Comparison of ENCODE assay signal across 27 cellular contexts in the genomic region with DNA sequence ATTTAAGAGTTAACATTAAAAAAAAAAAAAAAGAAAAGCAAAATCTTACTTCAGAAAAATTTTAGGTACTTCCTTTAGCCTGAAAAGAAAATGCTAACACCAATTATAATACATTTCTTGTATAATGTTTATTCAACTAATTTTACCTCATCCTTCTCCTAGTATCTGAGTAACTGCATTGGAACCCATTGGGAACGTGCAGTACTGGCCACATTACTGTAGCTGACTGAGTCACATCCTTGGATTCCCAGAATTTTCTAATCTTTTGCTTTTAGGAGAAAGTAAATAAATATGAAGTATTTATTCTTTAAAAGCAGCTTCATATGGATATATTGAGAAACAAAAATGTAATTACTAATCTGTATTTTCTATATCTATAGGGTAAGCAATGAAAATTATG.
"Had no signal": no experiment of that assay in that cellular context is flagged by ENCODE, and none has a peak within 500 bp of the region (broad histone marks: within the 10 kb centered on the region; RNA-seq: fewer than 3 reads in every experiment).

No MANE protein-coding gene starts in this region.

- H3K9me3 ChIP-seq: esophagus squamous epithelium, gastrocnemius medialis, left ventricle myocardium inferior, prostate gland, right lobe of liver, tibial artery, upper lobe of left lung, uterus had no signal

- H3K27me3 ChIP-seq: esophagus squamous epithelium, gastrocnemius medialis, heart right ventricle, right lobe of liver, spleen, tibial artery, upper lobe of left lung, uterus had no signal

- FAIRE-seq: keratinocyte had no signal

- H3K4me3 Mint-ChIP-seq: dendritic cell treated with granulocyte-macrophage colony-stimulating factor and Interleukin-4, amounts not matched to agents 40 ng/mL and 50 ng/mL, for 4 days; effector memory CD8-positive, alpha-beta T cell; naive B cell; nephron; stimulated activated memory B cell treated with anti-CD40 and anti-IgM and Interleukin-4, amounts not matched to agents 10 μg/mL and 1 μg/mL and 100 μg/mL, for 72 hours; stimulated activated naive CD8-positive, alpha-beta T cell treated with anti-CD3 and anti-CD28 coated beads, Interleukin-15, Interleukin-2, amounts not matched to agents 100 ng/mL and 50 ng/mL, for 24 hours had no signal

- H3K36me3 ChIP-seq: esophagus squamous epithelium, gastrocnemius medialis, heart right ventricle, left ventricle myocardium inferior, prostate gland, right lobe of liver, spleen, tibial artery, upper lobe of left lung, uterus had no signal

- H3K4me1 Mint-ChIP-seq: naive B cell; nephron; stimulated activated memory B cell treated with anti-CD40 and anti-IgM and Interleukin-4, amounts not matched to agents 10 μg/mL and 1 μg/mL and 100 μg/mL, for 72 hours had no signal

- H3K27ac ChIP-seq: epithelial cell of prostate, esophagus squamous epithelium, gastrocnemius medialis, heart right ventricle, left ventricle myocardium inferior, parathyroid adenoma, prostate gland, right lobe of liver, spleen, tibial artery, upper lobe of left lung, uterus had no signal

- H3K36me3 Mint-ChIP-seq: naive B cell; stimulated activated memory B cell treated with anti-CD40 and anti-IgM and Interleukin-4, amounts not matched to agents 10 μg/mL and 1 μg/mL and 100 μg/mL, for 72 hours had no signal

- DNase-seq: effector memory CD8-positive, alpha-beta T cell; esophagus squamous epithelium; gastrocnemius medialis; heart right ventricle; hypothalamus; left cardiac atrium; left ventricle myocardium inferior; mesenchymal stem cell; midbrain; naive B cell; right lobe of liver; spleen; stimulated activated CD4-positive, alpha-beta T cell treated with anti-CD3 and anti-CD28 coated beads, Interleukin-15, amount 100 ng/mL, for 24 hours; stimulated activated CD4-positive, alpha-beta T cell treated with anti-CD3 and anti-CD28 coated beads, Interleukin-1b, Interleukin-23, amount 100 ng/mL, for 48 hours; stimulated activated CD4-positive, alpha-beta T cell treated with anti-CD3 and anti-CD28 coated beads, Interleukin-4, amount 100 ng/mL, for 24 hours; tibial artery; upper lobe of left lung; uterus had no signal

- H3K4me1 ChIP-seq: esophagus squamous epithelium, gastrocnemius medialis, heart right ventricle, left ventricle myocardium inferior, parathyroid adenoma, prostate gland, right lobe of liver, spleen, tibial artery, upper lobe of left lung, uterus had no signal

- ATAC-seq: effector memory CD8-positive, alpha-beta T cell; gastrocnemius medialis; heart right ventricle; left cardiac atrium; right lobe of liver; stimulated activated memory B cell treated with anti-CD40 and anti-IgM and Interleukin-4, amounts not matched to agents 10 μg/mL and 1 μg/mL and 100 μg/mL, for 72 hours had no signal

- H3K4me3 ChIP-seq: esophagus squamous epithelium, gastrocnemius medialis, heart right ventricle, left ventricle myocardium inferior, lung, prostate gland, right lobe of liver, spleen, tibial artery, upper lobe of left lung, uterus had no signal

- H3K27ac Mint-ChIP-seq: dendritic cell treated with granulocyte-macrophage colony-stimulating factor and Interleukin-4, amounts not matched to agents 40 ng/mL and 50 ng/mL, for 4 days; effector memory CD8-positive, alpha-beta T cell; naive B cell; nephron; stimulated activated memory B cell treated with anti-CD40 and anti-IgM and Interleukin-4, amounts not matched to agents 10 μg/mL and 1 μg/mL and 100 μg/mL, for 72 hours; stimulated activated naive CD8-positive, alpha-beta T cell treated with anti-CD3 and anti-CD28 coated beads, Interleukin-15, Interleukin-2, amounts not matched to agents 100 ng/mL and 50 ng/mL, for 24 hours had no signal

- H3K79me2 ChIP-seq: parathyroid adenoma had no signal

- H3K9ac ChIP-seq: parathyroid adenoma had no signal

- H3K27me3 Mint-ChIP-seq: dendritic cell treated with granulocyte-macrophage colony-stimulating factor and Interleukin-4, amounts not matched to agents 40 ng/mL and 50 ng/mL, for 4 days; effector memory CD8-positive, alpha-beta T cell; naive B cell; stimulated activated memory B cell treated with anti-CD40 and anti-IgM and Interleukin-4, amounts not matched to agents 10 μg/mL and 1 μg/mL and 100 μg/mL, for 72 hours; stimulated activated naive CD8-positive, alpha-beta T cell treated with anti-CD3 and anti-CD28 coated beads, Interleukin-15, Interleukin-2, amounts not matched to agents 100 ng/mL and 50 ng/mL, for 24 hours had no signal

- H3K9me3 Mint-ChIP-seq: dendritic cell treated with granulocyte-macrophage colony-stimulating factor and Interleukin-4, amounts not matched to agents 40 ng/mL and 50 ng/mL, for 4 days had no signal

- H2AFZ ChIP-seq: parathyroid adenoma had no signal
